21 cellular contexts compared by ENCODE assay signal in the genomic region with DNA sequence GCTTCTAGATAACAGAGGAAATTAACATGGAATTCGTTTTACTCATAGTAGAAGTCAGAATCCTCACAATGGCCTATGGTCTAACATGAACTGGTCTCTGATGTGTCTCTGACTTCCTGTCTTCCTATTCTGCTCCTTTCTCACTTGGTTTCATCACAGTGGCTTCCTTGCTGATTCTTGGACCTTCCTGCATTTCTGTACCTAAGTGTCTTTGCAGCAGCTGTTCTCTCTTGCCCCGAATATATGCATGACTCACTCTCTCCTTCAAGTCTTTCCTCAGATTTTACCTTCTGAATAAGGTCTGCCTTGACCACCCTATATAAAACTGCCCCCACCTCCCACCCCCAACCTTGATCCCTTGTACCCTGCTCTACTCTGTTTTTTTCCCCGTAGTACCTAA. TPM values are rescaled to one million over a fixed set of nuclear protein-coding genes. Genes with fewer than 3 reads are reported as not detected.
A peak's percentile ranks its signal among the peaks of the same experiment; 100 is the strongest.
DNase-seq lines count a peak whose midpoint lies in the region; ATAC-seq and TF ChIP-seq lines count a peak whose summit lies in the region.
"Had no signal": no experiment of that assay in that cellular context is flagged by ENCODE, and none has a peak within 500 bp of the region (broad histone marks: within the 10 kb centered on the region; RNA-seq: fewer than 3 reads in every experiment).

No MANE protein-coding gene starts in this region.

- H3K36me3 Mint-ChIP-seq in WTC11 = peaks cover 3% of the 10 kb centered on the region; the same call in 1 of the 2 replicates

- TF ChIP-seq CTCF in cardiac fibroblast (IDR thresholded peaks at IDR 0.05; ENCODE audit: low read depth, low read length) (no peak), WTC11 (IDR thresholded peaks at IDR 0.05) (no peak)

- H3K27me3 Mint-ChIP-seq in WTC11 (ENCODE audit: low read depth) = no peaks in the 10 kb centered on the region
- H3K27me3 Mint-ChIP-seq: CD4-positive, CD25-positive, alpha-beta regulatory T cell had no signal

- H3K27ac Mint-ChIP-seq in WTC11 = no peak overlapping the region
- H3K27ac Mint-ChIP-seq: CD4-positive, CD25-positive, alpha-beta regulatory T cell had no signal

- no peaks in the 10 kb centered on the region for H3K9me3 Mint-ChIP-seq in WTC11
- H3K9me3 Mint-ChIP-seq: CD4-positive, CD25-positive, alpha-beta regulatory T cell had no signal

- CTCF ChIA-PET in WTC11 (lab: Charles Lee) = interaction anchor here (1.6 kb wide), 1 partner anchor 75 kb away, joined by 5 read pairs; no protein-coding TSS in a partner anchor

- ATAC-seq in GM21381 (IDR thresholded peaks at IDR 0.05; ENCODE audit: unreplicated experiment) (no peak), GM21447 (IDR thresholded peaks at IDR 0.05; ENCODE audit: unreplicated experiment) (no peak), WTC11 (no peak)
- ATAC-seq: Panc1 had no signal

- DNase-seq in EL (peak; percentile 8), LHCN-M2 (ENCODE audit: low read depth) (peak; percentile 67), cardiac fibroblast (ENCODE audit: low read depth in 2 of 2) (peak; percentile 13 to 51), iris pigment epithelial cell (ENCODE audit: low read depth) (peak; percentile 55), WTC11 (ENCODE audit: low spot score) (no peak)
- DNase-seq: BE2C; CD4-positive, CD25-positive, alpha-beta regulatory T cell; COR-L47; DMS 273 treated with DMSO at 0.1 percent for 48 hours; DND-41; GDM1; GM23248; KBM-7; NCI-H1092 treated with DMSO at 0.1 percent for 48 hours; NCI-H2081 treated with DMSO at 0.1 percent for 48 hours; NCI-H446 treated with DMSO at 0.1 percent for 48 hours; NCI-H69; SJCRH30 had no signal

- POLR2A ChIA-PET in WTC11 (lab: Charles Lee) = no interaction called here

- H3K4me1 Mint-ChIP-seq in WTC11 = peaks cover 7% of the 10 kb centered on the region

- no peak overlapping the region for H3K4me3 Mint-ChIP-seq in WTC11
- H3K4me3 Mint-ChIP-seq: CD4-positive, CD25-positive, alpha-beta regulatory T cell had no signal

- no peak overlapping the region for H3K4me3 ChIP-seq in cardiac fibroblast (replicated peaks in 1 of 2; ENCODE audit: low read depth in 2 of 2, low read length in 2 of 2)
- H3K4me3 ChIP-seq: GM23248, SJCRH30 had no signal

TF ChIP-seq in WTC11, 78 proteins besides CTCF, POLR2A, EP300 and RAD21:
- TF ChIP-seq ESRRA (CRISPR knock-in tag; IDR thresholded peaks at IDR 0.05; ENCODE audit: borderline replicate concordance) = no peak

RNA-seq across cellular contexts. Expression of a gene that starts 14.1 kb away (rescaled TPM):
- 13.1 and 13.4 TPM in 2 replicates for total RNA-seq in LHCN-M2 (2014; rRNA removed)
- 4.6 TPM for polyA plus RNA-seq in LHCN-M2 (2012)
- total RNA-seq in WTC11 (2021) = 6.0 to 9.3 TPM (median 9.3 TPM) in 3 replicates

RNA-seq across cellular contexts. Expression of a gene that starts 20.4 kb away (rescaled TPM):
- total RNA-seq in LHCN-M2 (2014; rRNA removed) (73.7 and 75.9 TPM in 2 replicates), WTC11 (2021) (0.99 to 1.7 TPM (median 1.7 TPM) in 3 replicates)
- 22.6 TPM for polyA plus RNA-seq in LHCN-M2 (2012)
- polyA plus RNA-seq: CD4-positive, CD25-positive, alpha-beta regulatory T cell had no signal

RNA-seq across cellular contexts. Expression of a gene that starts 34.3 kb away (rescaled TPM):
- total RNA-seq in LHCN-M2 (2014; rRNA removed) = not detected in 2 replicates
- polyA plus RNA-seq in LHCN-M2 (2012) = 0.05 TPM
- total RNA-seq in WTC11 (2021) = not detected in 3 replicates
- total RNA-seq: CD4-positive, CD25-positive, alpha-beta regulatory T cell; GM23248; SJCRH30 had no signal
- polyA plus RNA-seq: GM23248 had no signal

Comparison
In these comparisons a context has a peak if more than half of its experiments do, and no peak if none do; other contexts are left out.
1. RNA of a gene that starts 20.4 kb away (total RNA-seq): 73.7 to 75.9 TPM in LHCN-M2; 0.99 to 1.7 TPM in WTC11; every median in the first group is over 10 times any median in the second.